ENCODE assay signal across 25 cellular contexts in genomic region chr16:62038646-62039045, GRCh38. TPM values are rescaled to one million over a fixed set of nuclear protein-coding genes. Genes with fewer than 3 reads are reported as not detected.
"Had no signal": no experiment of that assay in that cellular context is flagged by ENCODE, and none has a peak within 500 bp of the region (broad histone marks: within the 10 kb centered on the region; RNA-seq: fewer than 3 reads in every experiment).

No MANE protein-coding gene starts in this region.

- H3K4me3 Mint-ChIP-seq: central memory CD8-positive, alpha-beta T cell; immature natural killer cell; memory B cell; naive B cell; nephron; stimulated activated naive B cell treated with anti-CD40 and anti-IgM and Interleukin-4, amounts not matched to agents 10 μg/mL and 1 μg/mL and 100 μg/mL, for 72 hours had no signal

- H3K36me3 Mint-ChIP-seq: memory B cell; naive B cell; stimulated activated naive B cell treated with anti-CD40 and anti-IgM and Interleukin-4, amounts not matched to agents 10 μg/mL and 1 μg/mL and 100 μg/mL, for 72 hours had no signal

- DNase-seq: effector memory CD4-positive, alpha-beta T cell; gastrocnemius medialis; immature natural killer cell; left ventricle myocardium inferior; lower lobe of right lung; naive B cell; retina; right lobe of liver; spleen; stimulated activated CD4-positive, alpha-beta T cell treated with anti-CD3 and anti-CD28 coated beads, Interleukin-15, amount 100 ng/mL, for 24 hours; stimulated activated CD4-positive, alpha-beta T cell treated with anti-CD3 and anti-CD28 coated beads, Interleukin-1b, Interleukin-23, amount 100 ng/mL, for 48 hours; stimulated activated CD4-positive, alpha-beta T cell treated with anti-CD3 and anti-CD28 coated beads, Interleukin-4, amount 100 ng/mL, for 4 hours; stimulated activated naive B cell treated with anti-CD40 and anti-IgM and Interleukin-4, amounts not matched to agents 10 μg/mL and 1 μg/mL and 100 μg/mL, for 72 hours; stomach; tibial artery; upper lobe of left lung had no signal

- H3K9ac ChIP-seq: parathyroid adenoma had no signal

- H3K4me3 ChIP-seq: gastrocnemius medialis, left ventricle myocardium inferior, lower lobe of right lung, prostate gland, right lobe of liver, spleen, stomach, suprapubic skin, tibial artery, upper lobe of left lung, vagina had no signal

- H3K9me3 ChIP-seq: gastrocnemius medialis, left ventricle myocardium inferior, lower lobe of right lung, prostate gland, right lobe of liver, stomach, suprapubic skin, tibial artery, upper lobe of left lung, vagina had no signal

- H3K79me2 ChIP-seq: parathyroid adenoma had no signal

- H3K27me3 ChIP-seq: vagina had no signal

- H3K9me3 Mint-ChIP-seq: nephron; stimulated activated naive B cell treated with anti-CD40 and anti-IgM and Interleukin-4, amounts not matched to agents 10 μg/mL and 1 μg/mL and 100 μg/mL, for 72 hours had no signal

- H3K27ac ChIP-seq: gastrocnemius medialis, left ventricle myocardium inferior, lower lobe of right lung, parathyroid adenoma, prostate gland, right lobe of liver, spleen, stomach, suprapubic skin, tibial artery, upper lobe of left lung, vagina had no signal

- H2AFZ ChIP-seq: parathyroid adenoma had no signal

- H3K36me3 ChIP-seq: gastrocnemius medialis, left ventricle myocardium inferior, lower lobe of right lung, prostate gland, right lobe of liver, spleen, stomach, suprapubic skin, tibial artery, upper lobe of left lung, vagina had no signal

- H3K4me1 ChIP-seq: gastrocnemius medialis, parathyroid adenoma, prostate gland, right lobe of liver had no signal

- ATAC-seq: esophagus mucosa; gastrocnemius medialis; lower lobe of right lung; right lobe of liver; stimulated activated naive B cell treated with anti-CD40 and anti-IgM and Interleukin-4, amounts not matched to agents 10 μg/mL and 1 μg/mL and 100 μg/mL, for 72 hours had no signal

- H3K27ac Mint-ChIP-seq: immature natural killer cell; memory B cell; naive B cell; nephron; stimulated activated naive B cell treated with anti-CD40 and anti-IgM and Interleukin-4, amounts not matched to agents 10 μg/mL and 1 μg/mL and 100 μg/mL, for 72 hours had no signal

- H3K4me1 Mint-ChIP-seq: central memory CD8-positive, alpha-beta T cell; immature natural killer cell; memory B cell; naive B cell; stimulated activated naive B cell treated with anti-CD40 and anti-IgM and Interleukin-4, amounts not matched to agents 10 μg/mL and 1 μg/mL and 100 μg/mL, for 72 hours had no signal

RNA-seq across cellular contexts. Expression of gene CDH8, which starts 2.4 kb away (rescaled TPM):
- total RNA-seq: fibroblast of villous mesenchyme, right lobe of liver had no signal
- polyA plus RNA-seq: immature natural killer cell had no signal
